ENCODE assay signal across 16 cellular contexts in the genomic region with DNA sequence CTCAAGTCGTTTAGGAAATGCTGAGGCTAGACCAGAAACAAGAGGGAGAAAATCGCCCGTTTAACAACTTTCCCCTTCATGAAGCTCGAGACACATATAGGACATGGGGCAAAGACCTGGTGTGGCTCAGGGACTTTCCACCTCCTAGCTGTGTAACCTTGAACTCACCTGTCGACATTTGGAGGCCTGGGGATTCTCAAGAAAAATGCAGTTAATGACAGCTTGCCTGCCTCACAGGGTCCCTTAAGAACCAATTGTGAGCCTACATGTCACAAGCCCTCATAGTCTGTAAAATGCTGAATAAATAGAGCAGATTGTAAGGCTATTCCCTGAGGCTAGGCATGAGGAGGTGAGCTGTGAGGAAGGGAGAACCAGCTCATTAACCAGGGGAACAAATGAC. TPM values are rescaled to one million over a fixed set of nuclear protein-coding genes. Genes with fewer than 3 reads are reported as not detected.
DNase-seq lines count a peak whose midpoint lies in the region; ATAC-seq and TF ChIP-seq lines count a peak whose summit lies in the region.
"Had no signal": no experiment of that assay in that cellular context is flagged by ENCODE, and none has a peak within 500 bp of the region (broad histone marks: within the 10 kb centered on the region; RNA-seq: fewer than 3 reads in every experiment).

No MANE protein-coding gene starts in this region.

- DNase-seq in GM13977 (ENCODE audit: low spot score) (peak; percentile 58), left colon (no peak), D341Med (ENCODE audit: low spot score) (no peak), glomerular visceral epithelial cell (ENCODE audit: extremely low spot score) (no peak), H7 (no peak)
- no peak for DNase-seq in activated CD4-positive, alpha-beta T cell treated with anti-CD3 and anti-CD28 coated beads for 4 hours
- DNase-seq: activated CD8-positive, alpha-beta memory T cell treated with anti-CD3 and anti-CD28 coated beads, Interleukin-2, amount 50 U/mL, for 4 hours; activated naive CD4-positive, alpha-beta T cell treated with anti-CD3 and anti-CD28 coated beads, Interleukin-2, amount 50 U/mL, for 16 hours; DMS 273 treated with DMSO at 0.1 percent for 48 hours; NCI-H2029 treated with DMSO at 0.1 percent for 48 hours; stimulated activated CD4-positive, alpha-beta T cell treated with anti-CD3 and anti-CD28 coated beads, Interleukin-4, amount 100 ng/mL, for 1 hour had no signal

- TF ChIP-seq CTCF in GM13977 (IDR thresholded peaks at IDR 0.05; ENCODE audit: extremely low read depth, insufficient read depth, missing control alignments), result no peak

- H3K27me3 ChIP-seq in H7 (ENCODE audit: control insufficient read depth, insufficient read depth, low read length), result no peaks in the 10 kb centered on the region

- no peak overlapping the region for H3K4me3 ChIP-seq in H7 (ENCODE audit: insufficient read depth, low read depth, low read length)
- H3K4me3 ChIP-seq: K562 had no signal

- no peaks in the 10 kb centered on the region for H3K36me3 ChIP-seq in H7 (replicated peaks; ENCODE audit: control insufficient read depth, insufficient read depth, low read length)

- ATAC-seq in GM19463 (IDR thresholded peaks at IDR 0.05; ENCODE audit: unreplicated experiment) (peak; percentile 42), HG03135 (IDR thresholded peaks at IDR 0.05; ENCODE audit: unreplicated experiment) (peak; percentile 45), left colon (peak; percentile 25)
- ATAC-seq: K562; SK-N-SH treated with all-trans-retinoic acid at 6 μM for 48 hours; stimulated activated effector memory CD8-positive, alpha-beta T cell treated with anti-CD3 and anti-CD28 coated beads, Interleukin-12 subunit alpha, Interleukin-12 subunit beta, amount 100 ng/mL, for 72 hours had no signal

- in situ Hi-C loops in GM13977 (cut with MboI; ENCODE audit: low pct_unique_long_range_greater_than_20kb, low sequenced_read_pairs, unreplicated experiment), result no loop called here

- intact Hi-C loops in left colon (cut with DNase I, micrococcal nuclease), result no loop called here

RNA-seq across cellular contexts. Expression of gene MGME1, which starts 35.1 kb away (rescaled TPM):
- total RNA-seq in left colon, result 10 to 100 TPM; 17.1 to 22.0 TPM
- 35.5 and 42.1 TPM in 2 replicates for total RNA-seq in H7 (2014; rRNA removed; shearing (Covaris generic))

RNA-seq across cellular contexts. Expression of gene SNX5, which starts 35.3 kb away (rescaled TPM):
- total RNA-seq in left colon, result 10 to 100 TPM; 95.3 to 98.4 TPM
- total RNA-seq in H7 (2014; rRNA removed; shearing (Covaris generic)), result 134 and 163 TPM in 2 replicates

RNA-seq across cellular contexts. Expression of gene OVOL2, which starts 53.8 kb away (rescaled TPM):
- 10 to 100 TPM; 17.0 to 21.7 TPM for total RNA-seq in left colon
- total RNA-seq in H7 (2014; rRNA removed; shearing (Covaris generic)), result 3.3 and 7.8 TPM in 2 replicates
- total RNA-seq: K562 had no signal
